Comparison of ENCODE assay signal across 14 cellular contexts in the genomic region with DNA sequence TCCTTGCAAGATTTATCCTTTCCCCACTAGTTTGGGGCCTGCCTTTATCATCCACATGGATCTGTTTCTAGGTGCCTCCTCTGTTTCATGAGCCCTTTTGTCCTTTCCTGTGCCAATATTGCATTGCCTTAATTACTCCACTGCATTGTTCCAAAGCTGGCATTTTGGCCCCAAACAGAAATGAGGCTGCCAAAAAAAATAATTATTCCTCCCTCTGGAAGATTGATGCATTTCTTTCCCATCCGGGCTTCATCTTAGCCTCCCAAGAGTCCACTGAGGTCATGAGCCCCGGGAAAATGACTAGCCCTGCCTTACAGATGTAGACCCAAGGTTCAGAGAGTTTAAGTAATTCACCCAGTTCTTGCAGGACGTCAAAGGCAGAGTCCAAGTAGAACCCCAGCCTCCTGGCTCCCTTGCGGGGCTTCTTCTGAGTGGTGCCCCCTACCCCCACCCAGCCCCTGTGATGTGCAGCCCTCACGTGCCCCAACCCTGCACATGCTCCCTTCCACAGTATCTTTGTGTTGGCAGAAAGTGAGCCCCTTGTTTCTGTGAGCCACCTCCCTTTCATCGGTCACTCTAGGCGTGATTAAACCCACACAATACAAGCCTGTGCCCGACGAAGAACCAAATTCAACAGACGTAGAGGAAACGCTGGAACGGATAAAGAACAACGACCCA.
DNase-seq lines count a peak whose midpoint lies in the region; TF ChIP-seq lines count a peak whose summit lies in the region.
"Had no signal": no experiment of that assay in that cellular context is flagged by ENCODE, and none has a peak within 500 bp of the region (broad histone marks: within the 10 kb centered on the region; RNA-seq: fewer than 3 reads in every experiment).

No MANE protein-coding gene starts in this region.

- TF ChIP-seq POLR2A in esophagus muscularis mucosa (IDR thresholded peaks at IDR 0.05; ENCODE audit: low read depth), result no peak
- no peak for TF ChIP-seq POLR2A in vagina (IDR thresholded peaks at IDR 0.05)

- H3K9me3 Mint-ChIP-seq in activated T-cell treated with anti-CD3 and anti-CD28 coated beads, Interleukin-2, amount 50 U/mL, for 24 hours, result no peaks in the 10 kb centered on the region
- H3K9me3 Mint-ChIP-seq: central memory CD8-positive, alpha-beta T cell had no signal

- H3K9me3 ChIP-seq in esophagus muscularis mucosa (no peaks in the 10 kb centered on the region), parathyroid adenoma (ENCODE audit: control insufficient read depth, low read length) (no peaks in the 10 kb centered on the region), vagina (no peaks in the 10 kb centered on the region), GM23248 (ENCODE audit: low read depth) (no peaks in the 10 kb centered on the region)

- no peak overlapping the region for H3K27ac Mint-ChIP-seq in activated T-cell treated with anti-CD3 and anti-CD28 coated beads, Interleukin-2, amount 50 U/mL, for 24 hours

- H3K4me1 Mint-ChIP-seq in activated T-cell treated with anti-CD3 and anti-CD28 coated beads, Interleukin-2, amount 50 U/mL, for 24 hours (ENCODE audit: low read depth), result peaks cover 10% of the 10 kb centered on the region

- peak overlapping the region; percentile 56 to 90 (median 71) for H3K27ac ChIP-seq in esophagus muscularis mucosa (replicated peaks in 1 of 4)
- peak overlapping the region; percentile 58 for H3K27ac ChIP-seq in parathyroid adenoma
- peak overlapping the region; percentile 88 for H3K27ac ChIP-seq in vagina
- H3K27ac ChIP-seq in GM23248, result no peak overlapping the region
- H3K27ac ChIP-seq: foreskin keratinocyte, WERI-Rb-1 had no signal

- peak; percentile 19 for DNase-seq in activated effector memory CD4-positive, alpha-beta T cell treated with anti-CD3 and anti-CD28 coated beads, Interleukin-2, amount 50 U/mL, for 16 hours
- DNase-seq in activated effector memory CD4-positive, alpha-beta T cell treated with Interleukin-2 at 50 U/mL for 16 hours, result no peak
- DNase-seq in esophagus muscularis mucosa (ENCODE audit: extremely low spot score) (no peak), vagina (ENCODE audit: extremely low spot score in 2 of 2) (peak in 1 of 2 donors; percentile 78), GM23248 (no peak), H4 (ENCODE audit: low spot score) (no peak)
- DNase-seq in activated T-cell treated with anti-CD3 and anti-CD28 coated beads, Interleukin-2, amount 50 U/mL, for 24 hours, result no peak
- DNase-seq: DMS153; SHP77; stimulated activated naive CD4-positive, alpha-beta T cell; WERI-Rb-1 had no signal

- peaks cover under 1 to 52% (median 34%) of the 10 kb centered on the region in 4 donors for H3K36me3 ChIP-seq in esophagus muscularis mucosa
- no peaks in the 10 kb centered on the region for H3K36me3 ChIP-seq in parathyroid adenoma (ENCODE audit: control insufficient read depth, insufficient read depth, low read length)
- H3K36me3 ChIP-seq in vagina, result peaks cover 0 to 8% of the 10 kb centered on the region in 2 donors
- no peaks in the 10 kb centered on the region for H3K36me3 ChIP-seq in GM23248 (ENCODE audit: low read depth)
- H3K36me3 ChIP-seq: WERI-Rb-1 had no signal

- H3K9me2 ChIP-seq in GM23248 (ENCODE audit: insufficient read depth), result no peaks in the 10 kb centered on the region

- H3F3A ChIP-seq in GM23248 (ENCODE audit: insufficient read depth), result no peaks in the 10 kb centered on the region

- TF ChIP-seq CTCF in esophagus muscularis mucosa (IDR thresholded peaks at IDR 0.05), result no peak
- TF ChIP-seq CTCF in parathyroid adenoma (IDR thresholded peaks at IDR 0.05), result no peak
- no peak for TF ChIP-seq CTCF in vagina (IDR thresholded peaks at IDR 0.05)

- no peaks in the 10 kb centered on the region for H3K36me3 Mint-ChIP-seq in activated T-cell treated with anti-CD3 and anti-CD28 coated beads, Interleukin-2, amount 50 U/mL, for 24 hours (ENCODE audit: low read depth)

- TF ChIP-seq EP300 in esophagus muscularis mucosa (IDR thresholded peaks at IDR 0.05), result no peak

- peak overlapping the region; percentile 64 for H2AFZ ChIP-seq in parathyroid adenoma
- no peak overlapping the region for H2AFZ ChIP-seq in GM23248

- no peaks in the 10 kb centered on the region for H4K20me1 ChIP-seq in GM23248 (ENCODE audit: insufficient read depth)

- H3K4me3 ChIP-seq in esophagus muscularis mucosa (no peak overlapping the region), parathyroid adenoma (ENCODE audit: low read depth, low read length) (no peak overlapping the region), vagina (no peak overlapping the region), GM23248 (no peak overlapping the region)

- H3K27me3 ChIP-seq in esophagus muscularis mucosa (no peaks in the 10 kb centered on the region), parathyroid adenoma (ENCODE audit: control insufficient read depth, insufficient read depth, low read length) (no peaks in the 10 kb centered on the region), vagina (no peaks in the 10 kb centered on the region), GM23248 (replicated peaks; ENCODE audit: insufficient read depth) (no peaks in the 10 kb centered on the region; the same call in none of the 2 replicates)

- H3K4me2 ChIP-seq in parathyroid adenoma (ENCODE audit: low read length), result peak overlapping the region; percentile 37
- no peak overlapping the region for H3K4me2 ChIP-seq in GM23248 (ENCODE audit: unreplicated experiment)

- H3K4me1 ChIP-seq in esophagus muscularis mucosa (peaks cover 38 to 67% (median 66%) of the 10 kb centered on the region in 4 donors), parathyroid adenoma (peaks cover 13% of the 10 kb centered on the region), vagina (peaks cover 47% of the 10 kb centered on the region), GM23248 (ENCODE audit: insufficient read depth) (no peaks in the 10 kb centered on the region)
- H3K4me1 ChIP-seq: foreskin keratinocyte had no signal

- in situ Hi-C loops in GM23248 (cut with MboI), result no loop called here

- no peak overlapping the region for H3K9ac ChIP-seq in parathyroid adenoma
- no peak overlapping the region for H3K9ac ChIP-seq in GM23248

- no peak overlapping the region for H3K4me3 Mint-ChIP-seq in activated T-cell treated with anti-CD3 and anti-CD28 coated beads, Interleukin-2, amount 50 U/mL, for 24 hours
- H3K4me3 Mint-ChIP-seq: central memory CD8-positive, alpha-beta T cell had no signal

- peaks cover 18% of the 10 kb centered on the region for H3K27me3 Mint-ChIP-seq in activated T-cell treated with anti-CD3 and anti-CD28 coated beads, Interleukin-2, amount 50 U/mL, for 24 hours

- intact Hi-C loops in esophagus muscularis mucosa (cut with DNase I) (loop anchor here (5.0 kb wide), 1 partner anchor 61 kb away; the partner anchor contains the start of gene TMOD1), vagina (cut with DNase I) (loop anchor here (5.0 kb wide), 2 partner anchors 34 to 61 kb away; partner anchors contain the start of gene TMOD1)

- H3K79me2 ChIP-seq in parathyroid adenoma (no peaks in the 10 kb centered on the region), GM23248 (ENCODE audit: insufficient read depth) (no peaks in the 10 kb centered on the region)

- 65% methylated on average over 12 of the region's 13 CpGs for WGBS in esophagus muscularis mucosa
- WGBS in GM23248 (ENCODE audit: low coverage in 1 of 2, low lambda C conversion rate in 2 of 2, missing lambda C conversion rate in 2 of 2), 2 experiments, result 49 to 51% methylated on average over 12 to 13 of the region's 13 CpGs
